Comparison of ENCODE assay signal across 8 cellular contexts in the genomic region with DNA sequence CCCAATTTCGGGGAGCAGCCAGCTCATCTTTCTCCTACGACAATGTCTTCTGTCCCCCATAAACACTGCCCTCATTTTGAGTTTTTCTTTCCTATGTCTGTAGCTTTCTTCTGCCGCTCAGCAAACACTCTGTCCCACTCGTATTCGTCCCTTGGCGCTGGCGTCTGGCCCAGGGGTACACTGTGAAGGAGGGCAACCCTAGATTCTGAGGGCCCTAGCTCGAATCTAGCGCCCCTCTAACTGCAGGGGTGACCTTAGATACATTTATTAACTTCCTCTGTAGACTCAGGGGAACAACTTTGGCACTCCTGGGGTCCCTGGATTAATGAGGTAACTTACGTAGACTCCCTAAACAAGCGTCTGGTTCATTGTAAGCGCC. TPM values are rescaled to one million over a fixed set of nuclear protein-coding genes. Genes with fewer than 3 reads are reported as not detected.
DNase-seq lines count a peak whose midpoint lies in the region; ATAC-seq and TF ChIP-seq lines count a peak whose summit lies in the region.

No MANE protein-coding gene starts in this region.

- no peaks in the 10 kb centered on the region for H3K9me3 ChIP-seq in adrenal gland (replicated peaks in 1 of 3)
- H3K9me3 ChIP-seq in left lung = no peaks in the 10 kb centered on the region
- no peaks in the 10 kb centered on the region for H3K9me3 ChIP-seq in thymus (ENCODE audit: control insufficient read depth)

- intact Hi-C loops in adrenal gland (cut with DNase I) = loop anchor here (5.0 to 10.0 kb wide), 2 partner anchors 53 to 170 kb away; no protein-coding TSS in a partner anchor
- intact Hi-C loops in left lung (cut with DNase I) = no loop called here

- H3K27me3 ChIP-seq in adrenal gland (no peaks in the 10 kb centered on the region), left lung (no peaks in the 10 kb centered on the region), thymus (ENCODE audit: control insufficient read depth, insufficient read depth) (no peaks in the 10 kb centered on the region)

- no peak for TF ChIP-seq CTCF in adrenal gland (IDR thresholded peaks at IDR 0.05)
- TF ChIP-seq CTCF in left lung (IDR thresholded peaks at IDR 0.05) = no peak

- DNase-seq in activated CD8-positive, alpha-beta memory T cell treated with anti-CD3 and anti-CD28 coated beads, Interleukin-2, amount 50 U/mL, for 48 hours = peak; percentile 59
- no peak for DNase-seq in activated CD8-positive, alpha-beta memory T cell treated with anti-CD3 and anti-CD28 coated beads, Interleukin-2, amount 50 U/mL, for 4 hours
- DNase-seq in adrenal gland = peak in 3 of 7 donors; percentile 19 to 27 (median 26)
- peak in 1 of 2 donors; percentile 64 for DNase-seq in left lung
- DNase-seq in HPDE6-E6E7 (ENCODE audit: extremely low spot score) = no peak
- DNase-seq in activated effector memory CD4-positive, alpha-beta T cell treated with anti-CD3 and anti-CD28 coated beads, Interleukin-2, amount 50 U/mL, for 16 hours = no peak

- peak overlapping the region in 2 of 4 donors; percentile 82 to 93 for H3K4me3 ChIP-seq in adrenal gland
- H3K4me3 ChIP-seq in left lung = peak overlapping the region; percentile 96 to 97
- peak overlapping the region; percentile 95 for H3K4me3 ChIP-seq in thymus (ENCODE audit: low read length)

- H3K27ac ChIP-seq in adrenal gland = peak overlapping the region in 3 of 5 donors; percentile 79 to 90 (median 87)
- peak overlapping the region in 1 of 2 donors; percentile 86 for H3K27ac ChIP-seq in left lung
- no peak overlapping the region for H3K27ac ChIP-seq in thymus (ENCODE audit: low read depth)

- 24 to 37% (median 34%) methylated on average over 10 to 12 of the region's 12 CpGs for WGBS in adrenal gland, 4 donors
- WGBS in thymus = 33% methylated on average over 12 of the region's 12 CpGs

- H3K36me3 ChIP-seq in adrenal gland (replicated peaks in 1 of 2) (no peaks in the 10 kb centered on the region), left lung (no peaks in the 10 kb centered on the region), thymus (ENCODE audit: control insufficient read depth, insufficient read depth) (no peaks in the 10 kb centered on the region)

- peaks cover 10 to 26% of the 10 kb centered on the region in 2 donors for H3K4me1 ChIP-seq in adrenal gland (replicated peaks in 1 of 2)
- H3K4me1 ChIP-seq in left lung = peaks cover 9 to 37% of the 10 kb centered on the region in 2 donors
- peaks cover 19% of the 10 kb centered on the region for H3K4me1 ChIP-seq in thymus (ENCODE audit: control insufficient read depth, insufficient read depth, low read length)

- no peak for TF ChIP-seq POLR2A in adrenal gland (IDR thresholded peaks at IDR 0.05)

- ATAC-seq in left lung (no peak), GM18520 (IDR thresholded peaks at IDR 0.05; ENCODE audit: unreplicated experiment) (no peak)

RNA-seq across cellular contexts. Expression of gene LRCH1, which starts 0.7 kb away (rescaled TPM):
- total RNA-seq in adrenal gland (10 to 100 TPM in 4 of 8 donors, 1 to 10 TPM in 4; 4.1 to 13.6 (median 9.7) TPM), left lung (10 to 100 TPM; 16.1 to 17.7 TPM)
- polyA plus RNA-seq in adrenal gland (1 to 10 TPM; 2.8 to 6.4 (median 3.8) TPM), thymus (9.1 TPM)

Comparison
In these comparisons a context has a peak if more than half of its experiments do, and no peak if none do; other contexts are left out.
1. intact Hi-C loops: an anchor here in adrenal gland (5.0 to 10.0 kb wide); none called in left lung.